8 cellular contexts compared by ENCODE assay signal in genomic region chr12:113149361-113150150, GRCh38. TPM values are rescaled to one million over a fixed set of nuclear protein-coding genes. Genes with fewer than 3 reads are reported as not detected.
A peak's percentile ranks its signal among the peaks of the same experiment; 100 is the strongest.
DNase-seq lines count a peak whose midpoint lies in the region; ATAC-seq lines count a peak whose summit lies in the region.

TSS of gene CFAP73 (plus strand) at chr12:113149724. CDS start at chr12:113149858, 134 bp downstream.

- DNase-seq in NCI-H1436 (lab: John Stamatoyannopoulos, UW) (peak; percentile 58), NCI-H1436 treated with DMSO at 0.1 percent for 48 hours (lab: John Stamatoyannopoulos, UW) (no peak), NCI-H510A (lab: John Stamatoyannopoulos, UW) (peak; percentile 83), T47D (ENCODE audit: low read depth in 1 of 2, low spot score in 1 of 2) (peak; percentile 79 to 92), iPS-NIHi7 (ENCODE audit: extremely low spot score) (peak; percentile 95)

- H3K27ac ChIP-seq in temporal lobe (ENCODE audit: low read depth, low read length) = peak within 1 kb of the TSS; percentile 65

- no peak for ATAC-seq in GM19397 (IDR thresholded peaks at IDR 0.05; ENCODE audit: unreplicated experiment)
- no peak for ATAC-seq in GM18909 (IDR thresholded peaks at IDR 0.05; ENCODE audit: poor library complexity, unreplicated experiment)

- in situ Hi-C loops in T47D (cut with HindIII; ENCODE audit: low pct_unique_long_range_greater_than_20kb, low sequenced_read_pairs) = no loop called here

RNA-seq across cellular contexts. Expression of gene CFAP73, which starts in this region (rescaled TPM):
- total RNA-seq in temporal lobe = 1.2 TPM
